In genomic region chr12:25254271-25254880, GRCh38 we compare ENCODE assay signal across 19 cellular contexts. TPM values are rescaled to one million over a fixed set of nuclear protein-coding genes. Genes with fewer than 3 reads are reported as not detected.
DNase-seq lines count a peak whose midpoint lies in the region; ATAC-seq, FAIRE-seq and TF ChIP-seq lines count a peak whose summit lies in the region.
"Had no signal": no experiment of that assay in that cellular context is flagged by ENCODE, and none has a peak within 500 bp of the region (broad histone marks: within the 10 kb centered on the region; RNA-seq: fewer than 3 reads in every experiment).

No MANE protein-coding gene starts in this region.

- 87% methylated on average over 4 of the region's 4 CpGs for WGBS in SK-N-SH (ENCODE audit: low lambda C conversion rate)
- WGBS in hepatocyte (ENCODE audit: low lambda C conversion rate, missing lambda C conversion rate) = 58% methylated on average over 4 of the region's 4 CpGs

- H3K4me1 ChIP-seq in SK-N-SH (ENCODE audit: control insufficient read depth in 1 of 2, insufficient read depth in 2 of 2, low read depth in 1 of 2, low read length in 1 of 2) = peaks cover 2 to 13% of the 10 kb centered on the region in 2 experiments; a peak in 3 of 4 replicates
- peaks cover 42% of the 10 kb centered on the region for H3K4me1 ChIP-seq in hepatocyte (ENCODE audit: insufficient read depth)

- no peaks in the 10 kb centered on the region for H3K9me2 ChIP-seq in SK-N-SH
- no peaks in the 10 kb centered on the region for H3K9me2 ChIP-seq in hepatocyte (replicated peaks; ENCODE audit: insufficient read depth)

- H3K4me2 ChIP-seq in SK-N-SH (no peak overlapping the region), hepatocyte (no peak overlapping the region)

- no peak overlapping the region for H2AFZ ChIP-seq in SK-N-SH (ENCODE audit: low read depth)
- H2AFZ ChIP-seq in hepatocyte = no peak overlapping the region

- H3K4me3 ChIP-seq in SK-N-SH (ENCODE audit: low read depth in 2 of 2, low read length in 1 of 2) = no peak overlapping the region
- no peak overlapping the region for H3K4me3 ChIP-seq in hepatocyte
- H3K4me3 ChIP-seq: colonic mucosa, mucosa of descending colon, SK-N-MC had no signal

- H3K36me3 ChIP-seq in SK-N-SH (replicated peaks in 1 of 2; ENCODE audit: control insufficient read depth in 1 of 2, insufficient read depth in 2 of 2, low read length in 1 of 2) (no peaks in the 10 kb centered on the region), hepatocyte (replicated peaks; ENCODE audit: insufficient read depth, low read depth) (no peaks in the 10 kb centered on the region)
- H3K36me3 ChIP-seq: colonic mucosa had no signal

- POLR2A ChIA-PET in SK-N-SH (lab: Yijun Ruan, JAX) = no interaction called here

- DNase-seq in SK-N-SH = no peak
- peak; percentile 28 for DNase-seq in OCI-M1 (lab: John Stamatoyannopoulos, UW)
- DNase-seq in hepatocyte (ENCODE audit: low spot score) = no peak
- no peak for DNase-seq in urothelium cell line (ENCODE audit: low spot score)
- no peak for DNase-seq in retina
- DNase-seq in stimulated activated CD4-positive, alpha-beta T cell treated with anti-CD3 and anti-CD28 coated beads, Interleukin-4, amount 100 ng/mL, for 4 hours = no peak
- DNase-seq: activated effector memory CD4-positive, alpha-beta T cell treated with Interleukin-2 at 50 U/mL for 16 hours; amygdala; colonic mucosa; glutamatergic neuron; kidney; mucosa of descending colon had no signal

- H3K9ac ChIP-seq in SK-N-SH = no peak overlapping the region
- H3K9ac ChIP-seq: parathyroid adenoma had no signal

- ATAC-seq in SK-N-SH treated with all-trans-retinoic acid at 6 μM for 48 hours (no peak), GM21619 (IDR thresholded peaks at IDR 0.05; ENCODE audit: unreplicated experiment) (no peak)
- ATAC-seq: mucosa of descending colon had no signal

- TF ChIP-seq RAD21 in SK-N-SH (IDR thresholded peaks at IDR 0.05; ENCODE audit: low read length) = no peak

- no peaks in the 10 kb centered on the region for H3K27me3 ChIP-seq in SK-N-SH (ENCODE audit: insufficient read depth)
- H3K27me3 ChIP-seq in hepatocyte = no peaks in the 10 kb centered on the region
- H3K27me3 ChIP-seq: colonic mucosa had no signal

- H3K79me2 ChIP-seq in SK-N-SH (ENCODE audit: insufficient read depth) (peaks cover 9% of the 10 kb centered on the region), hepatocyte (peaks cover 8% of the 10 kb centered on the region)

- TF ChIP-seq CTCF in SK-N-SH (IDR thresholded peaks at IDR 0.05) (no peak), hepatocyte (IDR thresholded peaks at IDR 0.05; ENCODE audit: poor library complexity) (no peak)

- no peak overlapping the region for H3K27ac ChIP-seq in SK-N-SH (ENCODE audit: low read depth in 2 of 2, low read length in 1 of 2)
- peak overlapping the region; percentile 65 for H3K27ac ChIP-seq in hepatocyte
- H3K27ac ChIP-seq: colonic mucosa, parathyroid adenoma, SK-N-MC had no signal

- H3K9me3 ChIP-seq in SK-N-SH = no peaks in the 10 kb centered on the region
- H3K9me3 ChIP-seq in hepatocyte (ENCODE audit: low read depth) = no peaks in the 10 kb centered on the region
- H3K9me3 ChIP-seq: colonic mucosa, mucosa of descending colon had no signal

- no peak for TF ChIP-seq EP300 in SK-N-SH (IDR thresholded peaks at IDR 0.05; ENCODE audit: borderline replicate concordance in 1 of 2, low read depth in 1 of 2, low read length in 1 of 2)

- peaks cover 3% of the 10 kb centered on the region; the same call in 1 of the 2 replicates for H4K20me1 ChIP-seq in SK-N-SH (ENCODE audit: insufficient read depth)
- no peaks in the 10 kb centered on the region for H4K20me1 ChIP-seq in hepatocyte (ENCODE audit: insufficient read depth, poor library complexity, severe bottlenecking)

- H3F3A ChIP-seq in SK-N-SH (replicated peaks; ENCODE audit: insufficient read depth) = peaks cover 5% of the 10 kb centered on the region

- peak; percentile 35 for FAIRE-seq in urothelium cell line (lab: Jason Lieb, UNC)
- FAIRE-seq: A204.1, GM18507, kidney had no signal

- CTCF ChIA-PET in SK-N-SH (lab: Yijun Ruan, JAX) = interaction anchor here (1.0 to 1.9 kb wide), 2 partner anchors 13 to 37 kb away, joined by 3 to 8 read pairs; no protein-coding TSS in a partner anchor

TF ChIP-seq in SK-N-SH, 30 proteins besides CTCF, POLR2A, EP300 and RAD21 (continues in another document):
- TF ChIP-seq ZBTB33 (IDR thresholded peaks at IDR 0.05; ENCODE audit: borderline replicate concordance, low read depth) = no peak
- no peak for TF ChIP-seq FOSL2 (IDR thresholded peaks at IDR 0.05; ENCODE audit: borderline replicate concordance, low read depth)
- no peak for TF ChIP-seq FOXM1 (IDR thresholded peaks at IDR 0.05; ENCODE audit: low read depth)
- TF ChIP-seq MAX (IDR thresholded peaks at IDR 0.05; ENCODE audit: low read depth) = no peak
- TF ChIP-seq RXRA (IDR thresholded peaks at IDR 0.05; ENCODE audit: borderline replicate concordance, low read depth) = no peak

TF ChIP-seq in SK-N-SH treated with all-trans-retinoic acid at 6 μM for 48 hours, 23 proteins besides CTCF, POLR2A, EP300 and RAD21:
- no peak for TF ChIP-seq ARNTL (CRISPR knock-in tag; IDR thresholded peaks at IDR 0.05; ENCODE audit: borderline replicate concordance, low read depth)

RNA-seq across cellular contexts. Expression of gene KRAS, which starts 3.6 kb away (rescaled TPM):
- 8.0 and 9.4 TPM in 2 replicates for polyA plus RNA-seq in SK-N-SH (2012; rRNA removed)
- 12.2 and 15.0 TPM in 2 replicates for polyA plus RNA-seq in SK-N-SH (2012; cell fraction: cytosol; rRNA removed)
- polyA plus RNA-seq in SK-N-SH (2012; cell fraction: nucleus; rRNA removed) = 3.7 and 6.8 TPM in 2 replicates
- total RNA-seq in hepatocyte = 35.7 and 43.6 TPM in 2 replicates
- 41.0 and 42.5 TPM in 2 replicates for polyA plus RNA-seq in hepatocyte

RNA-seq across cellular contexts. Expression of gene ETFRF1, which starts 59.3 kb away (rescaled TPM):
- polyA plus RNA-seq in SK-N-SH (2012; rRNA removed) (7.8 and 10.7 TPM in 2 replicates), hepatocyte (27.9 and 35.2 TPM in 2 replicates)
- polyA plus RNA-seq in SK-N-SH (2012; cell fraction: cytosol; rRNA removed) = 15.2 and 21.6 TPM in 2 replicates
- polyA plus RNA-seq in SK-N-SH (2012; cell fraction: nucleus; rRNA removed) = 3.0 and 6.7 TPM in 2 replicates
- total RNA-seq in hepatocyte = 37.8 and 48.3 TPM in 2 replicates

RNA-seq across cellular contexts. Expression of gene DNAI7, which starts 59.4 kb away (rescaled TPM):
- polyA plus RNA-seq in SK-N-SH (2012; rRNA removed) (0.30 and 0.34 TPM in 2 replicates), hepatocyte (not detected in 2 replicates)
- polyA plus RNA-seq in SK-N-SH (2012; cell fraction: cytosol; rRNA removed) = 0.35 and 0.49 TPM in 2 replicates
- 0.16 and 0.45 TPM in 2 replicates for polyA plus RNA-seq in SK-N-SH (2012; cell fraction: nucleus; rRNA removed)
- not detected in 2 replicates for total RNA-seq in hepatocyte
- total RNA-seq: colonic mucosa, HT-29 had no signal
